8 cellular contexts compared by ENCODE assay signal in genomic region chr15:48250640-48251076, GRCh38. TPM values are rescaled to one million over a fixed set of nuclear protein-coding genes. Genes with fewer than 3 reads are reported as not detected.
DNase-seq lines count a peak whose midpoint lies in the region; ATAC-seq and TF ChIP-seq lines count a peak whose summit lies in the region.

No MANE protein-coding gene starts in this region.

- 31% methylated on average over 6 of the region's 6 CpGs for WGBS in esophagus muscularis mucosa

- ATAC-seq in GM18511 (IDR thresholded peaks at IDR 0.05; ENCODE audit: unreplicated experiment) (peak; percentile 68), SK-N-SH treated with all-trans-retinoic acid at 6 μM for 48 hours (peak; percentile 83), omental fat pad (ENCODE audit: low FRiP score) (peak; percentile 78), GM19455 (IDR thresholded peaks at IDR 0.05; ENCODE audit: unreplicated experiment) (no peak)
- ATAC-seq in stimulated activated effector memory CD8-positive, alpha-beta T cell treated with anti-CD3 and anti-CD28 coated beads, Interleukin-12 subunit alpha, Interleukin-12 subunit beta, amount 100 ng/mL, for 72 hours = no peak

- TF ChIP-seq CTCF in NB4 (IDR thresholded peaks at IDR 0.05; ENCODE audit: low read depth, low read length) = peak; percentile 49
- TF ChIP-seq CTCF in esophagus muscularis mucosa (IDR thresholded peaks at IDR 0.05) = peak; percentile 54 to 69 (median 67)
- TF ChIP-seq CTCF in omental fat pad (IDR thresholded peaks at IDR 0.05) = no peak

- H3K27ac Mint-ChIP-seq in stimulated activated effector memory CD8-positive, alpha-beta T cell treated with anti-CD3 and anti-CD28 coated beads, Interleukin-12 subunit alpha, Interleukin-12 subunit beta, amount 100 ng/mL, for 72 hours = no peak overlapping the region

- H3K27me3 ChIP-seq in esophagus muscularis mucosa = no peaks in the 10 kb centered on the region

- intact Hi-C loops in esophagus muscularis mucosa (cut with DNase I) = loop anchor here (5.0 to 10.0 kb wide), 2 partner anchors 138 to 1056 kb away; no protein-coding TSS in a partner anchor

- no peak for TF ChIP-seq POLR2A in NB4 (IDR thresholded peaks at IDR 0.05; ENCODE audit: extremely low read depth, insufficient read length)
- no peak for TF ChIP-seq POLR2A in esophagus muscularis mucosa (IDR thresholded peaks at IDR 0.05; ENCODE audit: low read depth)

- peak; percentile 69 for DNase-seq in Ammon's horn (ENCODE audit: low spot score)
- peak; percentile 62 for DNase-seq in NB4 (ENCODE audit: low read depth)
- DNase-seq in esophagus muscularis mucosa (ENCODE audit: extremely low spot score) = no peak
- no peak for DNase-seq in omental fat pad (ENCODE audit: low spot score)
- no peak for DNase-seq in stimulated activated effector memory CD8-positive, alpha-beta T cell treated with anti-CD3 and anti-CD28 coated beads, Interleukin-12 subunit alpha, Interleukin-12 subunit beta, amount 100 ng/mL, for 72 hours (ENCODE audit: low spot score in 2 of 2)

- no peaks in the 10 kb centered on the region for H3K36me3 ChIP-seq in esophagus muscularis mucosa

- TF ChIP-seq EP300 in esophagus muscularis mucosa (IDR thresholded peaks at IDR 0.05) = no peak

- H3K36me3 Mint-ChIP-seq in stimulated activated effector memory CD8-positive, alpha-beta T cell treated with anti-CD3 and anti-CD28 coated beads, Interleukin-12 subunit alpha, Interleukin-12 subunit beta, amount 100 ng/mL, for 72 hours = no peaks in the 10 kb centered on the region

- H3K4me3 Mint-ChIP-seq in stimulated activated effector memory CD8-positive, alpha-beta T cell treated with anti-CD3 and anti-CD28 coated beads, Interleukin-12 subunit alpha, Interleukin-12 subunit beta, amount 100 ng/mL, for 72 hours = no peak overlapping the region

- H3K27ac ChIP-seq in esophagus muscularis mucosa (replicated peaks in 1 of 4) = no peak overlapping the region

- H3K4me3 ChIP-seq in NB4 (ENCODE audit: low read depth, low read length) (no peak overlapping the region), esophagus muscularis mucosa (no peak overlapping the region)

- H3K9me3 ChIP-seq in esophagus muscularis mucosa = no peaks in the 10 kb centered on the region

- H3K4me1 Mint-ChIP-seq in stimulated activated effector memory CD8-positive, alpha-beta T cell treated with anti-CD3 and anti-CD28 coated beads, Interleukin-12 subunit alpha, Interleukin-12 subunit beta, amount 100 ng/mL, for 72 hours = no peaks in the 10 kb centered on the region

- no peaks in the 10 kb centered on the region for H3K9me3 Mint-ChIP-seq in stimulated activated effector memory CD8-positive, alpha-beta T cell treated with anti-CD3 and anti-CD28 coated beads, Interleukin-12 subunit alpha, Interleukin-12 subunit beta, amount 100 ng/mL, for 72 hours

- H3K4me1 ChIP-seq in esophagus muscularis mucosa = no peaks in the 10 kb centered on the region

TF ChIP-seq in SK-N-SH treated with all-trans-retinoic acid at 6 μM for 48 hours, 23 proteins besides CTCF, POLR2A, EP300 and RAD21:
- TF ChIP-seq OSR1 (CRISPR knock-in tag; IDR thresholded peaks at IDR 0.05) (no peak), ZNF565 (CRISPR knock-in tag; conservative IDR thresholded peaks at IDR 0.05; ENCODE audit: low read depth) (no peak), BACH2 (CRISPR knock-in tag; IDR thresholded peaks at IDR 0.05; ENCODE audit: borderline replicate concordance) (no peak), ARNTL (CRISPR knock-in tag; IDR thresholded peaks at IDR 0.05; ENCODE audit: borderline replicate concordance, low read depth) (no peak), ZNF70 (CRISPR knock-in tag; IDR thresholded peaks at IDR 0.05) (no peak), CSDC2 (CRISPR knock-in tag; IDR thresholded peaks at IDR 0.05) (no peak), TOX (CRISPR knock-in tag; IDR thresholded peaks at IDR 0.05; ENCODE audit: borderline replicate concordance) (no peak), PPARA (CRISPR knock-in tag; IDR thresholded peaks at IDR 0.05; ENCODE audit: borderline replicate concordance) (no peak), ZC3H10 (CRISPR knock-in tag; IDR thresholded peaks at IDR 0.05) (no peak), GLIS3 (CRISPR knock-in tag; IDR thresholded peaks at IDR 0.05) (no peak), SNAI2 (CRISPR knock-in tag; IDR thresholded peaks at IDR 0.05) (no peak), ESRRG (CRISPR knock-in tag; IDR thresholded peaks at IDR 0.05) (no peak), ZNF8 (CRISPR knock-in tag; IDR thresholded peaks at IDR 0.05) (no peak), ZFP3 (CRISPR knock-in tag; IDR thresholded peaks at IDR 0.05) (no peak), POU6F1 (CRISPR knock-in tag; IDR thresholded peaks at IDR 0.05; ENCODE audit: borderline replicate concordance, low read depth) (no peak)
- TF ChIP-seq, protein P1, sequence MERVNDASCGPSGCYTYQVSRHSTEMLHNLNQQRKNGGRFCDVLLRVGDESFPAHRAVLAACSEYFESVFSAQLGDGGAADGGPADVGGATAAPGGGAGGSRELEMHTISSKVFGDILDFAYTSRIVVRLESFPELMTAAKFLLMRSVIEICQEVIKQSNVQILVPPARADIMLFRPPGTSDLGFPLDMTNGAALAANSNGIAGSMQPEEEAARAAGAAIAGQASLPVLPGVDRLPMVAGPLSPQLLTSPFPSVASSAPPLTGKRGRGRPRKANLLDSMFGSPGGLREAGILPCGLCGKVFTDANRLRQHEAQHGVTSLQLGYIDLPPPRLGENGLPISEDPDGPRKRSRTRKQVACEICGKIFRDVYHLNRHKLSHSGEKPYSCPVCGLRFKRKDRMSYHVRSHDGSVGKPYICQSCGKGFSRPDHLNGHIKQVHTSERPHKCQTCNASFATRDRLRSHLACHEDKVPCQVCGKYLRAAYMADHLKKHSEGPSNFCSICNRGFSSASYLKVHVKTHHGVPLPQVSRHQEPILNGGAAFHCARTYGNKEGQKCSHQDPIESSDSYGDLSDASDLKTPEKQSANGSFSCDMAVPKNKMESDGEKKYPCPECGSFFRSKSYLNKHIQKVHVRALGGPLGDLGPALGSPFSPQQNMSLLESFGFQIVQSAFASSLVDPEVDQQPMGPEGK (CRISPR knock-in tag; IDR thresholded peaks at IDR 0.05; ENCODE audit: borderline replicate concordance) = no peak
- TF ChIP-seq, protein P2, sequence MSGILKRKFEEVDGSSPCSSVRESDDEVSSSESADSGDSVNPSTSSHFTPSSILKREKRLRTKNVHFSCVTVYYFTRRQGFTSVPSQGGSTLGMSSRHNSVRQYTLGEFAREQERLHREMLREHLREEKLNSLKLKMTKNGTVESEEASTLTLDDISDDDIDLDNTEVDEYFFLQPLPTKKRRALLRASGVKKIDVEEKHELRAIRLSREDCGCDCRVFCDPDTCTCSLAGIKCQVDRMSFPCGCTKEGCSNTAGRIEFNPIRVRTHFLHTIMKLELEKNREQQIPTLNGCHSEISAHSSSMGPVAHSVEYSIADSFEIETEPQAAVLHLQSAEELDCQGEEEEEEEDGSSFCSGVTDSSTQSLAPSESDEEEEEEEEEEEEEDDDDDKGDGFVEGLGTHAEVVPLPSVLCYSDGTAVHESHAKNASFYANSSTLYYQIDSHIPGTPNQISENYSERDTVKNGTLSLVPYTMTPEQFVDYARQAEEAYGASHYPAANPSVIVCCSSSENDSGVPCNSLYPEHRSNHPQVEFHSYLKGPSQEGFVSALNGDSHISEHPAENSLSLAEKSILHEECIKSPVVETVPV (CRISPR knock-in tag; IDR thresholded peaks at IDR 0.05) = no peak
- TF ChIP-seq, protein P3, sequence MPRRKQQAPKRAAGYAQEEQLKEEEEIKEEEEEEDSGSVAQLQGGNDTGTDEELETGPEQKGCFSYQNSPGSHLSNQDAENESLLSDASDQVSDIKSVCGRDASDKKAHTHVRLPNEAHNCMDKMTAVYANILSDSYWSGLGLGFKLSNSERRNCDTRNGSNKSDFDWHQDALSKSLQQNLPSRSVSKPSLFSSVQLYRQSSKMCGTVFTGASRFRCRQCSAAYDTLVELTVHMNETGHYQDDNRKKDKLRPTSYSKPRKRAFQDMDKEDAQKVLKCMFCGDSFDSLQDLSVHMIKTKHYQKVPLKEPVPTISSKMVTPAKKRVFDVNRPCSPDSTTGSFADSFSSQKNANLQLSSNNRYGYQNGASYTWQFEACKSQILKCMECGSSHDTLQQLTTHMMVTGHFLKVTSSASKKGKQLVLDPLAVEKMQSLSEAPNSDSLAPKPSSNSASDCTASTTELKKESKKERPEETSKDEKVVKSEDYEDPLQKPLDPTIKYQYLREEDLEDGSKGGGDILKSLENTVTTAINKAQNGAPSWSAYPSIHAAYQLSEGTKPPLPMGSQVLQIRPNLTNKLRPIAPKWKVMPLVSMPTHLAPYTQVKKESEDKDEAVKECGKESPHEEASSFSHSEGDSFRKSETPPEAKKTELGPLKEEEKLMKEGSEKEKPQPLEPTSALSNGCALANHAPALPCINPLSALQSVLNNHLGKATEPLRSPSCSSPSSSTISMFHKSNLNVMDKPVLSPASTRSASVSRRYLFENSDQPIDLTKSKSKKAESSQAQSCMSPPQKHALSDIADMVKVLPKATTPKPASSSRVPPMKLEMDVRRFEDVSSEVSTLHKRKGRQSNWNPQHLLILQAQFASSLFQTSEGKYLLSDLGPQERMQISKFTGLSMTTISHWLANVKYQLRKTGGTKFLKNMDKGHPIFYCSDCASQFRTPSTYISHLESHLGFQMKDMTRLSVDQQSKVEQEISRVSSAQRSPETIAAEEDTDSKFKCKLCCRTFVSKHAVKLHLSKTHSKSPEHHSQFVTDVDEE (CRISPR knock-in tag; IDR thresholded peaks at IDR 0.05) = no peak

RNA-seq across cellular contexts. Expression of gene SLC12A1, which starts 44.6 kb away (rescaled TPM):
- not detected for total RNA-seq in esophagus muscularis mucosa
- not detected for total RNA-seq in omental fat pad

RNA-seq across cellular contexts. Expression of gene CTXN2, which starts 59.2 kb away (rescaled TPM):
- under 1 TPM in 1 of 4 donors, not detected in 3; 0.11 TPM for total RNA-seq in esophagus muscularis mucosa
- total RNA-seq in omental fat pad = not detected

Comparison
In these comparisons a context has a peak if more than half of its experiments do, and no peak if none do; other contexts are left out.
1. DNase-seq: peak in Ammon's horn (single experiment) and NB4 (single experiment); none in esophagus muscularis mucosa (single experiment), omental fat pad (single experiment) and stimulated activated effector memory CD8-positive, alpha-beta T cell treated with anti-CD3 and anti-CD28 coated beads, Interleukin-12 subunit alpha, Interleukin-12 subunit beta, amount 100 ng/mL, for 72 hours (0 of 2).
2. ATAC-seq: peak in GM18511 (single experiment), SK-N-SH treated with all-trans-retinoic acid at 6 μM for 48 hours (single experiment) and omental fat pad (single experiment); none in GM19455 (single experiment) and stimulated activated effector memory CD8-positive, alpha-beta T cell treated with anti-CD3 and anti-CD28 coated beads, Interleukin-12 subunit alpha, Interleukin-12 subunit beta, amount 100 ng/mL, for 72 hours (single experiment).
3. CTCF ChIP-seq: peak in NB4 (single experiment) and esophagus muscularis mucosa (3 of 3); none in omental fat pad (0 of 3).